ENCODE assay signal across 1 cellular context in genomic region chr19:3984908-3985642, GRCh38.
A peak's percentile ranks its signal among the peaks of the same experiment; 100 is the strongest.
TF ChIP-seq lines count a peak whose summit lies in the region.

Gene EEF2 (minus strand): TSS chr19:3985463. CDS start chr19:3985380, 83 bp downstream.

TF ChIP-seq in GM12878, 131 proteins besides CTCF, POLR2A, EP300 and RAD21 (continued from another document):
- TF ChIP-seq CHD1 (IDR thresholded peaks at IDR 0.05; ENCODE audit: low read depth, low read length) (peak; percentile 76; the same call in 1 of the 2 replicates), SIX5 (IDR thresholded peaks at IDR 0.05; ENCODE audit: low read depth, low read length, severe bottlenecking) (no peak), TCF3 (IDR thresholded peaks at IDR 0.05; ENCODE audit: borderline replicate concordance, insufficient read depth, low read depth, low read length) (peak; percentile 89), E4F1 (IDR thresholded peaks at IDR 0.05; ENCODE audit: borderline replicate concordance, partially characterized antibody) (no peak), MYC (IDR thresholded peaks at IDR 0.05; ENCODE audit: insufficient read depth, insufficient read length, insufficient replicate concordance, low read length, severe bottlenecking) (peak; percentile 97), CBX5 (IDR thresholded peaks at IDR 0.05; ENCODE audit: low read depth) (no peak), NRF1 (conservative IDR thresholded peaks at IDR 0.05; ENCODE audit: low read depth, low read length) (peak; percentile 89), IRF4 (IDR thresholded peaks at IDR 0.05; ENCODE audit: low read depth, low read length) (no peak), JUND (IDR thresholded peaks at IDR 0.05; ENCODE audit: low read depth, low read length) (peak; percentile 87), RUNX3 (IDR thresholded peaks at IDR 0.05; ENCODE audit: low read length) (peak; percentile 62), ZBTB40 (IDR thresholded peaks at IDR 0.05; ENCODE audit: borderline replicate concordance) (no peak), TARDBP (IDR thresholded peaks at IDR 0.05; ENCODE audit: borderline replicate concordance) (peak; percentile 70; the same call in 1 of the 2 replicates), MYB (IDR thresholded peaks at IDR 0.05; ENCODE audit: borderline replicate concordance, low read depth, low read length) (no peak; the same call in 1 of the 2 replicates), ZNF274 (IDR thresholded peaks at IDR 0.05; ENCODE audit: insufficient read depth, insufficient read length) (no peak), CEBPB (IDR thresholded peaks at IDR 0.05; ENCODE audit: borderline replicate concordance in 1 of 2, low read depth in 2 of 2, low read length in 2 of 2) (no peak), CEBPZ (IDR thresholded peaks at IDR 0.05; ENCODE audit: low read depth, low read length) (no peak), ESRRA (IDR thresholded peaks at IDR 0.05; ENCODE audit: low read length) (no peak; the same call in 1 of the 2 replicates), GABPA (IDR thresholded peaks at IDR 0.05; ENCODE audit: low read depth) (no peak), IKZF1 (conservative IDR thresholded peaks at IDR 0.05) (peak; percentile 85), ZNF207 (IDR thresholded peaks at IDR 0.05; ENCODE audit: borderline replicate concordance) (peak; percentile 95), EED (IDR thresholded peaks at IDR 0.05; ENCODE audit: low read depth) (no peak; the same call in 1 of the 2 replicates), RFX5 (IDR thresholded peaks at IDR 0.05; ENCODE audit: low read depth, low read length) (no peak), FOXK2 (IDR thresholded peaks at IDR 0.05) (no peak), USF2 (IDR thresholded peaks at IDR 0.05; ENCODE audit: borderline replicate concordance, low read depth, low read length) (peak; percentile 90), TCF12 (IDR thresholded peaks at IDR 0.05; ENCODE audit: low read depth, low read length) (peak; percentile 82; the same call in 1 of the 2 replicates), MAX (IDR thresholded peaks at IDR 0.05; ENCODE audit: low read depth, low read length) (peak; percentile 80; the same call in 1 of the 2 replicates), HDAC2 (IDR thresholded peaks at IDR 0.05) (no peak), IKZF2 (IDR thresholded peaks at IDR 0.05) (peak in 1 of 2 experiments; percentile 31; a peak in 1 of 4 replicates), NFXL1 (IDR thresholded peaks at IDR 0.05; ENCODE audit: borderline replicate concordance) (no peak), ZNF217 (IDR thresholded peaks at IDR 0.05) (peak; percentile 60; the same call in 1 of the 2 replicates), SRF (IDR thresholded peaks at IDR 0.05; ENCODE audit: low read depth in 2 of 2, low read length in 2 of 2) (no peak), PAX5 (IDR thresholded peaks at IDR 0.05; ENCODE audit: borderline replicate concordance, low read depth, low read length) (peak; percentile 95), WRNIP1 (IDR thresholded peaks at IDR 0.05; ENCODE audit: borderline replicate concordance, low read depth, low read length) (no peak), HCFC1 (IDR thresholded peaks at IDR 0.05; ENCODE audit: low read length) (peak; percentile 62), EGR1 (IDR thresholded peaks at IDR 0.05; ENCODE audit: borderline replicate concordance in 1 of 2, low read depth in 2 of 2, low read length in 2 of 2) (peak; percentile 44 to 58; a peak in 1 of 3 replicates), SMC3 (IDR thresholded peaks at IDR 0.05; ENCODE audit: borderline replicate concordance, low read length) (no peak; the same call in 1 of the 2 replicates), MTA3 (IDR thresholded peaks at IDR 0.05; ENCODE audit: borderline replicate concordance, low read length) (peak; percentile 62; the same call in 1 of the 2 replicates), CHD2 (IDR thresholded peaks at IDR 0.05; ENCODE audit: borderline replicate concordance, low read depth, low read length) (no peak), RELA (IDR thresholded peaks at IDR 0.05; ENCODE audit: borderline replicate concordance, partially characterized antibody) (peak; percentile 70), USF1 (IDR thresholded peaks at IDR 0.05; ENCODE audit: borderline replicate concordance, extremely low read length, insufficient read depth, low read depth, low read length) (peak; percentile 94), RAD51 (IDR thresholded peaks at IDR 0.05) (peak; percentile 94), ZBTB11 (CRISPR knock-in tag; IDR thresholded peaks at IDR 0.05) (peak; percentile 17; the same call in 1 of the 2 replicates), SKIL (IDR thresholded peaks at IDR 0.05; ENCODE audit: low read depth, poor library complexity, severe bottlenecking) (no peak)
